9 cellular contexts compared by ENCODE assay signal in the genomic region with DNA sequence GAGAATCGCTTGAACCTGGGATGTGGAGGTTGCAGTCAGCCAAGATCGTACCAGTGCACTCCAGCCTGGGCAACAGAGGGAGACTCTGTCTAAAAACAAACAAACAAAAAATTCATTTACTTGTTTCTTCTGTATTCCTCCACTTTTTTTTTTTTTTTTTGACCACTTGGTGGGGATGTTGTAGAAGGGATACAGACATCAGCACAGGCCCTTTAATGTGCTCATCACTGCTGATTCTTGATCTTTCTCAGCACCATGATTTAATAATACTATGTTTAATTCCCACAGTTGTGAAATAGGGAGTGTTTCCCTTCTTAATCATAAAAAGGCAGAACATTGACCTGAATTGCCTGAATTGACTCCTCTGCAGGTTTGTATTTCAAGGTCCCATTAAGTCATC. TPM values are rescaled to one million over a fixed set of nuclear protein-coding genes. Genes with fewer than 3 reads are reported as not detected.
DNase-seq lines count a peak whose midpoint lies in the region; FAIRE-seq lines count a peak whose summit lies in the region.
"Had no signal": no experiment of that assay in that cellular context is flagged by ENCODE, and none has a peak within 500 bp of the region (broad histone marks: within the 10 kb centered on the region; RNA-seq: fewer than 3 reads in every experiment).

No MANE protein-coding gene starts in this region.

- no peaks in the 10 kb centered on the region for H3K9me3 Mint-ChIP-seq in activated CD4-positive, alpha-beta T cell treated with anti-CD3 and anti-CD28 coated beads, Interleukin-2, amount 10 ng/mL, durations not matched to agents 24 days and 14 days
- H3K9me3 Mint-ChIP-seq: nephron progenitor cell had no signal

- peaks cover 34% of the 10 kb centered on the region for H3K36me3 Mint-ChIP-seq in activated CD4-positive, alpha-beta T cell treated with anti-CD3 and anti-CD28 coated beads, Interleukin-2, amount 10 ng/mL, durations not matched to agents 24 days and 14 days (ENCODE audit: low read depth)

- peak overlapping the region; percentile 1 for H3K27ac Mint-ChIP-seq in activated CD4-positive, alpha-beta T cell treated with anti-CD3 and anti-CD28 coated beads, Interleukin-2, amount 10 ng/mL, durations not matched to agents 24 days and 14 days
- H3K27ac Mint-ChIP-seq: nephron progenitor cell had no signal

- no peaks in the 10 kb centered on the region for H3K27me3 Mint-ChIP-seq in activated CD4-positive, alpha-beta T cell treated with anti-CD3 and anti-CD28 coated beads, Interleukin-2, amount 10 ng/mL, durations not matched to agents 24 days and 14 days

- intact Hi-C loops in activated CD4-positive, alpha-beta T cell treated with anti-CD3 and anti-CD28 coated beads, Interleukin-2, amount 10 ng/mL, durations not matched to agents 24 days and 14 days (cut with micrococcal nuclease) = no loop called here

- peaks cover 16% of the 10 kb centered on the region for H3K4me1 Mint-ChIP-seq in activated CD4-positive, alpha-beta T cell treated with anti-CD3 and anti-CD28 coated beads, Interleukin-2, amount 10 ng/mL, durations not matched to agents 24 days and 14 days

- no peak for FAIRE-seq in HTR-8/SVneo (lab: Jason Lieb, UNC)

- DNase-seq in activated CD4-positive, alpha-beta T cell treated with anti-CD3 and anti-CD28 coated beads, Interleukin-2, amount 10 ng/mL, durations not matched to agents 24 days and 14 days = no peak
- DNase-seq in activated CD4-positive, alpha-beta T cell treated with anti-CD3 and anti-CD28 coated beads, Interleukin-2, amount 50 U/mL, for 48 hours = no peak
- peak; percentile 57 for DNase-seq in LHCN-M2 (ENCODE audit: low read depth)
- DNase-seq in cerebellum (ENCODE audit: low spot score) = peak; percentile 41
- DNase-seq in pons (ENCODE audit: low spot score) = peak; percentile 62
- no peak for DNase-seq in hypothalamus (lab: John Stamatoyannopoulos, UW)
- no peak for DNase-seq in HTR-8/SVneo (ENCODE audit: insufficient read length, low spot score)
- DNase-seq in activated CD4-positive, alpha-beta T cell treated with anti-CD3 and anti-CD28 coated beads for 48 hours = no peak
- DNase-seq: nephron progenitor cell had no signal

- H3K4me3 Mint-ChIP-seq in activated CD4-positive, alpha-beta T cell treated with anti-CD3 and anti-CD28 coated beads, Interleukin-2, amount 10 ng/mL, durations not matched to agents 24 days and 14 days = no peak overlapping the region
- H3K4me3 Mint-ChIP-seq: nephron progenitor cell had no signal

RNA-seq across cellular contexts. Expression of a gene that starts 4.5 kb away (rescaled TPM):
- total RNA-seq in activated CD4-positive, alpha-beta T cell treated with anti-CD3 and anti-CD28 coated beads, Interleukin-2, amount 10 ng/mL, durations not matched to agents 24 days and 14 days = 32.7 and 33.3 TPM in 2 replicates
- 31.8 and 53.4 TPM in 2 replicates for total RNA-seq in LHCN-M2 (2014; rRNA removed)
- 39.4 TPM for polyA plus RNA-seq in LHCN-M2 (2012)
- 25.2 TPM for total RNA-seq in cerebellum

RNA-seq across cellular contexts. Expression of a gene that starts 5.6 kb away (rescaled TPM):
- total RNA-seq in activated CD4-positive, alpha-beta T cell treated with anti-CD3 and anti-CD28 coated beads, Interleukin-2, amount 10 ng/mL, durations not matched to agents 24 days and 14 days = 60.5 and 60.6 TPM in 2 replicates
- total RNA-seq in LHCN-M2 (2014; rRNA removed) (8.7 and 14.4 TPM in 2 replicates), cerebellum (28.0 TPM)
- 61.3 TPM for polyA plus RNA-seq in LHCN-M2 (2012)

RNA-seq across cellular contexts. Expression of a gene that starts 21.1 kb away (rescaled TPM):
- total RNA-seq in activated CD4-positive, alpha-beta T cell treated with anti-CD3 and anti-CD28 coated beads, Interleukin-2, amount 10 ng/mL, durations not matched to agents 24 days and 14 days = 7.5 and 11.1 TPM in 2 replicates
- total RNA-seq in LHCN-M2 (2014; rRNA removed) (6.7 and 9.2 TPM in 2 replicates), cerebellum (12.2 TPM)
- polyA plus RNA-seq in LHCN-M2 (2012) = 3.2 TPM

RNA-seq across cellular contexts. Expression of a gene that starts 25.4 kb away (rescaled TPM):
- 0.24 TPM in 1 of 2 replicates, not detected in the other for total RNA-seq in activated CD4-positive, alpha-beta T cell treated with anti-CD3 and anti-CD28 coated beads, Interleukin-2, amount 10 ng/mL, durations not matched to agents 24 days and 14 days
- total RNA-seq in LHCN-M2 (2014; rRNA removed) (not detected in 2 replicates), cerebellum (37.2 TPM)
- polyA plus RNA-seq in LHCN-M2 (2012) = 0.15 TPM

RNA-seq across cellular contexts. Expression of a gene that starts 25.6 kb away (rescaled TPM):
- total RNA-seq in activated CD4-positive, alpha-beta T cell treated with anti-CD3 and anti-CD28 coated beads, Interleukin-2, amount 10 ng/mL, durations not matched to agents 24 days and 14 days = 29.6 and 32.4 TPM in 2 replicates
- total RNA-seq in LHCN-M2 (2014; rRNA removed) (80.1 and 86.2 TPM in 2 replicates), cerebellum (82.4 TPM)
- polyA plus RNA-seq in LHCN-M2 (2012) = 65.8 TPM

Comparison
In these comparisons a context has a peak if more than half of its experiments do, and no peak if none do; other contexts are left out.
1. DNase-seq: peak in LHCN-M2 (single experiment), cerebellum (single experiment) and pons (single experiment); none in activated CD4-positive, alpha-beta T cell treated with anti-CD3 and anti-CD28 coated beads, Interleukin-2, amount 10 ng/mL, durations not matched to agents 24 days and 14 days (single experiment), activated CD4-positive, alpha-beta T cell treated with anti-CD3 and anti-CD28 coated beads, Interleukin-2, amount 50 U/mL, for 48 hours (0 of 2), hypothalamus (0 of 51), HTR-8/SVneo (single experiment) and activated CD4-positive, alpha-beta T cell treated with anti-CD3 and anti-CD28 coated beads for 48 hours (single experiment).